Comparison of ENCODE assay signal across 9 cellular contexts in genomic region chr2:230865324-230865765, GRCh38. TPM values are rescaled to one million over a fixed set of nuclear protein-coding genes. Genes with fewer than 3 reads are reported as not detected.
DNase-seq lines count a peak whose midpoint lies in the region; ATAC-seq, FAIRE-seq and TF ChIP-seq lines count a peak whose summit lies in the region.
"Had no signal": no experiment of that assay in that cellular context is flagged by ENCODE, and none has a peak within 500 bp of the region (broad histone marks: within the 10 kb centered on the region; RNA-seq: fewer than 3 reads in every experiment).

No MANE protein-coding gene starts in this region.

- H3K9me3 Mint-ChIP-seq in memory B cell: no peaks in the 10 kb centered on the region

- no peak for ATAC-seq in K562
- no peak for ATAC-seq in memory B cell (ENCODE audit: low read depth)

- H3K27me3 ChIP-seq in K562 (ENCODE audit: control insufficient read depth in 2 of 2, insufficient read depth in 2 of 2, low read length in 2 of 2) (peaks cover 2 to 26% of the 10 kb centered on the region in 2 experiments; a peak in 3 of 5 replicates), vagina (no peaks in the 10 kb centered on the region)

- no peak for TF ChIP-seq EP300 in K562 (IDR thresholded peaks at IDR 0.05; ENCODE audit: low read length)

- no peak for FAIRE-seq in K562 (lab: Jason Lieb, UNC)
- FAIRE-seq: islet of Langerhans had no signal

- in situ Hi-C loops in K562 (cut with MboI): no loop called here

- H3K36me3 Mint-ChIP-seq in memory B cell: peaks cover 3% of the 10 kb centered on the region

- no TSS peak for BruUV-seq in K562 (replicated peaks; lab: Mats Ljungman, UMichigan)

- H3K36me3 ChIP-seq in K562 (ENCODE audit: control insufficient read depth, insufficient read depth, low read length) (no peaks in the 10 kb centered on the region), vagina (no peaks in the 10 kb centered on the region)

- no peak for TF ChIP-seq CTCF in 22Rv1 (IDR thresholded peaks at IDR 0.05)
- TF ChIP-seq CTCF in GM20000 (IDR thresholded peaks at IDR 0.05; ENCODE audit: extremely low read depth, missing control alignments): no peak
- no peak for TF ChIP-seq CTCF in K562 (IDR thresholded peaks at IDR 0.05 in 2 of 3, conservative IDR thresholded peaks at IDR 0.05 in 1 of 3; ENCODE audit: insufficient read depth in 2 of 3, low read depth in 1 of 3, low read length in 3 of 3)
- no peak for TF ChIP-seq CTCF in vagina (IDR thresholded peaks at IDR 0.05)

- H3K4me3 Mint-ChIP-seq in memory B cell: peak overlapping the region; percentile 99

- H3K4me3 ChIP-seq in K562 (peak overlapping the region; percentile 66), vagina (peak overlapping the region; percentile 68 to 84)

- H3K9me3 ChIP-seq in K562 (replicated peaks; ENCODE audit: control insufficient read depth, insufficient read depth, low read depth, low read length) (no peaks in the 10 kb centered on the region), vagina (no peaks in the 10 kb centered on the region)

- H2AFZ ChIP-seq in K562 (ENCODE audit: low read depth, low read length): peak overlapping the region; percentile 86

- H3K4me2 ChIP-seq in K562 (ENCODE audit: insufficient read depth, low read length): peak overlapping the region; percentile 78

- POLR2A ChIA-PET in K562 (lab: Yijun Ruan, JAX): interaction anchor here (0.6 kb wide), 1 partner anchor 201 kb away, joined by 3 read pairs; no protein-coding TSS in a partner anchor

- intact Hi-C loops in K562 (cut with micrococcal nuclease) (no loop called here), vagina (cut with DNase I) (no loop called here)

- H3K79me2 ChIP-seq in K562 (ENCODE audit: control insufficient read depth, insufficient read depth, low read length): peaks cover 4% of the 10 kb centered on the region; the same call in 1 of the 3 replicates

- H3K9ac ChIP-seq in K562 (ENCODE audit: insufficient read depth in 1 of 2, low read depth in 2 of 2, low read length in 2 of 2): peak overlapping the region; percentile 61 to 95

- peaks cover 43% of the 10 kb centered on the region for H3K4me1 Mint-ChIP-seq in memory B cell

- DNase-seq in GM20000 (ENCODE audit: low spot score) (peak; percentile 49), K562 (ENCODE audit: extremely low read depth in 1 of 4, low spot score in 3 of 4) (peak in 2 of 4 experiments; percentile 52 to 53), memory B cell (ENCODE audit: low spot score in 2 of 2) (no peak), vagina (ENCODE audit: extremely low spot score in 2 of 2) (peak in 1 of 2 donors; percentile 85), LoVo (ENCODE audit: low spot score) (no peak), H4 (ENCODE audit: low spot score) (no peak)
- no peak for DNase-seq in activated naive CD4-positive, alpha-beta T cell (lab: John Stamatoyannopoulos, UW)

- H4K20me1 ChIP-seq in K562 (replicated peaks; ENCODE audit: control insufficient read depth, insufficient read depth, low read length): peaks cover 2% of the 10 kb centered on the region; the same call in 1 of the 2 replicates

- H3K4me1 ChIP-seq in K562 (replicated peaks in 1 of 2; ENCODE audit: control insufficient read depth in 2 of 2, insufficient read depth in 2 of 2, low read length in 2 of 2) (peaks cover 0 to 43% of the 10 kb centered on the region in 2 experiments; a peak in 3 of 5 replicates), vagina (peaks cover 61% of the 10 kb centered on the region)

- H3K27me3 Mint-ChIP-seq in memory B cell: peaks cover 4% of the 10 kb centered on the region

- 0% methylated on average over 3 of the region's 23 CpGs for WGBS in K562 (ENCODE audit: insufficient coverage, low coverage, missing lambda C conversion rate)

- peak overlapping the region; percentile 39 for H3K27ac ChIP-seq in 22Rv1
- H3K27ac ChIP-seq in K562 (ENCODE audit: extremely low read depth, low read depth, low read length): peak overlapping the region; percentile 46; the same call in 1 of the 3 replicates
- peak overlapping the region; percentile 67 for H3K27ac ChIP-seq in vagina

- TF ChIP-seq POLR2A in K562 (conservative IDR thresholded peaks at IDR 0.05) (no peak), vagina (IDR thresholded peaks at IDR 0.05) (no peak)

- no peak for TF ChIP-seq RAD21 in K562 (CRISPR knock-in tag; conservative IDR thresholded peaks at IDR 0.05 in 1 of 2, IDR thresholded peaks at IDR 0.05 in 1 of 2)

- H3K27ac Mint-ChIP-seq in memory B cell: peak overlapping the region; percentile 81

- CTCF ChIA-PET in K562 (lab: Yijun Ruan, JAX; ENCODE audit: low intra/inter-chr PET ratio): no interaction called here

- H3K9me1 ChIP-seq in K562 (ENCODE audit: control insufficient read depth, insufficient read depth, low read length): no peaks in the 10 kb centered on the region

TF ChIP-seq in K562, 482 proteins besides CTCF, POLR2A, EP300 and RAD21 (continues in another document):
- TF ChIP-seq ZNF445 (CRISPR knock-in tag; IDR thresholded peaks at IDR 0.05; ENCODE audit: low read depth) (no peak), NCOA4 (IDR thresholded peaks at IDR 0.05; ENCODE audit: partially characterized antibody) (no peak), CSDE1 (IDR thresholded peaks at IDR 0.05) (no peak), ATF1 (CRISPR knock-in tag; IDR thresholded peaks at IDR 0.05) (no peak), ATF1 (tag; IDR thresholded peaks at IDR 0.05) (no peak), ZNF431 (CRISPR knock-in tag; IDR thresholded peaks at IDR 0.05) (no peak), NCOA6 (IDR thresholded peaks at IDR 0.05) (no peak), WHSC1 (IDR thresholded peaks at IDR 0.05; ENCODE audit: low read length) (no peak), SP2 (IDR thresholded peaks at IDR 0.05; ENCODE audit: extremely low read depth, low read depth, low read length, poor library complexity, severe bottlenecking) (no peak), ZKSCAN3 (CRISPR knock-in tag; IDR thresholded peaks at IDR 0.05) (no peak), CBX5 (IDR thresholded peaks at IDR 0.05; ENCODE audit: borderline replicate concordance, low read depth) (no peak), ZNF511 (CRISPR knock-in tag; IDR thresholded peaks at IDR 0.05) (no peak), GATA2 (CRISPR knock-in tag; IDR thresholded peaks at IDR 0.05) (no peak), BCOR (IDR thresholded peaks at IDR 0.05) (no peak)

RNA-seq across cellular contexts. Expression of gene ITM2C, which starts 0.6 kb away (rescaled TPM):
- total RNA-seq in K562 (2011; cell fraction: chromatin; rRNA removed; ENCODE audit: low replicate concordance): 15.7 and 63.4 TPM in 2 replicates
- 70.9 and 81.4 TPM in 2 replicates for total RNA-seq in K562 (2011; cell fraction: nucleolus; rRNA removed)
- total RNA-seq in K562 (2011; cell fraction: nucleoplasm; rRNA removed): 54.6 and 63.5 TPM in 2 replicates
- total RNA-seq in K562 (2014; rRNA removed): 21.5 and 30.9 TPM in 2 replicates
- 14.3 and 15.4 TPM in 2 replicates for total RNA-seq in K562 (2014; rRNA removed; fragmentation: Illumina TruSeq; extraction: Trizol)
- 19.7 and 20.8 TPM in 2 replicates for total RNA-seq in K562 (2015; rRNA removed; fragmentation: Illumina TruSeq; extraction: Trizol)
- total RNA-seq in K562 (2021): 24.1 and 26.0 TPM in 2 replicates
- polyA plus RNA-seq in K562 (2011; rRNA removed): 58.8 and 64.7 TPM in 2 replicates
- 72.2 and 89.1 TPM in 2 replicates for polyA plus RNA-seq in K562 (2011; cell fraction: cytosol; rRNA removed)
- 23.0 and 26.2 TPM in 2 replicates for polyA plus RNA-seq in K562 (2011; cell fraction: nucleus; rRNA removed)
- 40.7 and 50.5 TPM in 2 replicates for polyA plus RNA-seq in K562 (2012)
- polyA plus RNA-seq in K562 (2014; fragmentation: Illumina TruSeq; extraction: Trizol): 37.5 and 38.3 TPM in 2 replicates
- 1 to 10 TPM in 1 of 2 experiments, under 1 TPM in 1; 0.49 to 1.4 TPM for polyA plus RNA-seq in K562 (2014; fragmentation: Nextera tagmentation; extraction: Ambion mirVana)
- polyA plus RNA-seq in K562 (2014; rRNA removed): 27.1 and 37.1 TPM in 2 replicates
- polyA minus RNA-seq in K562 (2011; rRNA and poly(A)+ RNA removed): 42.9 and 62.5 TPM in 2 replicates
- 29.0 and 39.4 TPM in 2 replicates for polyA minus RNA-seq in K562 (2011; cell fraction: cytosol; rRNA and poly(A)+ RNA removed)
- 3.5 and 4.2 TPM in 2 replicates for polyA minus RNA-seq in K562 (2011; cell fraction: nucleus; rRNA and poly(A)+ RNA removed)
- total RNA-seq in vagina: 86.2 TPM
- total RNA-seq in H4 (2014; rRNA removed; shearing (Covaris generic)): 85.8 and 96.9 TPM in 2 replicates

RNA-seq across cellular contexts. Expression of gene GPR55, which starts 59.7 kb away (rescaled TPM):
- total RNA-seq in K562 (2011; cell fraction: chromatin; rRNA removed; ENCODE audit: low replicate concordance): 1.3 and 2.8 TPM in 2 replicates
- total RNA-seq in K562 (2011; cell fraction: nucleolus; rRNA removed): 2.0 and 2.2 TPM in 2 replicates
- 1.5 and 2.7 TPM in 2 replicates for total RNA-seq in K562 (2011; cell fraction: nucleoplasm; rRNA removed)
- total RNA-seq in K562 (2014; rRNA removed): 0.08 and 0.18 TPM in 2 replicates
- 0.11 and 0.16 TPM in 2 replicates for total RNA-seq in K562 (2014; rRNA removed; fragmentation: Illumina TruSeq; extraction: Trizol)
- total RNA-seq in K562 (2015; rRNA removed; fragmentation: Illumina TruSeq; extraction: Trizol): 0.34 and 0.36 TPM in 2 replicates
- total RNA-seq in K562 (2021): 0.07 and 0.18 TPM in 2 replicates
- polyA plus RNA-seq in K562 (2011; rRNA removed): 0.32 and 0.49 TPM in 2 replicates
- 0.34 and 0.49 TPM in 2 replicates for polyA plus RNA-seq in K562 (2011; cell fraction: cytosol; rRNA removed)
- 0.95 and 1.7 TPM in 2 replicates for polyA plus RNA-seq in K562 (2011; cell fraction: nucleus; rRNA removed)
- 1.2 and 1.4 TPM in 2 replicates for polyA plus RNA-seq in K562 (2012)
- 0.16 and 0.19 TPM in 2 replicates for polyA plus RNA-seq in K562 (2014; fragmentation: Illumina TruSeq; extraction: Trizol)
- polyA plus RNA-seq in K562 (2014; fragmentation: Nextera tagmentation; extraction: Ambion mirVana): under 1 TPM; 0.27 to 0.34 TPM
- polyA plus RNA-seq in K562 (2014; rRNA removed): 0.36 and 0.73 TPM in 2 replicates
- 0.45 and 0.46 TPM in 2 replicates for polyA minus RNA-seq in K562 (2011; rRNA and poly(A)+ RNA removed)
- polyA minus RNA-seq in K562 (2011; cell fraction: cytosol; rRNA and poly(A)+ RNA removed): not detected in 2 replicates
- 1.00 and 1.1 TPM in 2 replicates for polyA minus RNA-seq in K562 (2011; cell fraction: nucleus; rRNA and poly(A)+ RNA removed)
- 2.7 TPM for total RNA-seq in vagina
- 0.66 and 0.87 TPM in 2 replicates for total RNA-seq in H4 (2014; rRNA removed; shearing (Covaris generic))
